Comparison of ENCODE assay signal across 8 cellular contexts in genomic region chr1:51236548-51237312, GRCh38. TPM values are rescaled to one million over a fixed set of nuclear protein-coding genes. Genes with fewer than 3 reads are reported as not detected.
A peak's percentile ranks its signal among the peaks of the same experiment; 100 is the strongest.
DNase-seq lines count a peak whose midpoint lies in the region; TF ChIP-seq lines count a peak whose summit lies in the region.

No MANE protein-coding gene starts in this region.

- TF ChIP-seq CTCF in BJ (IDR thresholded peaks at IDR 0.05; ENCODE audit: insufficient read depth, low read depth, low read length) (no peak), GM20000 (IDR thresholded peaks at IDR 0.05; ENCODE audit: extremely low read depth, missing control alignments) (no peak), astrocyte of the spinal cord (IDR thresholded peaks at IDR 0.05; ENCODE audit: low read depth, low read length) (no peak)

- POLR2A ChIA-PET in BJ (lab: Charles Lee): no interaction called here

- no peaks in the 10 kb centered on the region for H3K36me3 ChIP-seq in BJ (ENCODE audit: control insufficient read depth, insufficient read depth, low read length)

- DNase-seq in BJ (ENCODE audit: low read depth): no peak
- DNase-seq in GM20000 (ENCODE audit: low spot score): peak; percentile 43
- DNase-seq in HT1080 (ENCODE audit: low read depth): peak; percentile 32
- peak; percentile 29 for DNase-seq in SW480 (ENCODE audit: low spot score)
- peak; percentile 51 for DNase-seq in astrocyte of the spinal cord (ENCODE audit: low read depth, low spot score)
- DNase-seq in skeletal muscle cell (ENCODE audit: low read depth): no peak
- DNase-seq in NOMO-1 treated with dmso at 0.1 percent for 144 hours (lab: John Stamatoyannopoulos, UW; ENCODE audit: unreplicated experiment): no peak

- H3K4me3 ChIP-seq in BJ (ENCODE audit: low read depth, low read length) (peak overlapping the region; percentile 69), astrocyte of the spinal cord (ENCODE audit: low read depth, low read length) (peak overlapping the region; percentile 92), iPS-11a (ENCODE audit: low read depth, low read length) (peak overlapping the region; percentile 93), skeletal muscle cell (ENCODE audit: low read depth, low read length) (peak overlapping the region; percentile 68)

- CTCF ChIA-PET in BJ (lab: Yijun Ruan, JAX): interaction anchor here (0.8 to 2.3 kb wide), 5 partner anchors 10 to 60 kb away, joined by 3 to 8 read pairs (median 6); no protein-coding TSS in a partner anchor

- in situ Hi-C loops in astrocyte of the spinal cord (cut with HindIII; ENCODE audit: low sequenced_read_pairs): no loop called here

- H3K27me3 ChIP-seq in BJ (ENCODE audit: control insufficient read depth, insufficient read depth, low read length): no peaks in the 10 kb centered on the region

RNA-seq across cellular contexts. Expression of gene RNF11, which starts 0.7 kb away (rescaled TPM):
- polyA plus RNA-seq in BJ (2011; rRNA removed): 81.5 and 145 TPM in 2 replicates
- polyA minus RNA-seq in BJ (2011; rRNA and poly(A)+ RNA removed): 47.7 and 53.3 TPM in 2 replicates
- total RNA-seq in HT1080 (2014; rRNA removed; shearing (Covaris generic)): 114 and 142 TPM in 2 replicates
- 77.7 and 109 TPM in 2 replicates for polyA plus RNA-seq in HT1080 (2015; cell fraction: cytosol; rRNA removed)
- 22.4 and 28.1 TPM in 2 replicates for polyA plus RNA-seq in HT1080 (2015; cell fraction: nucleus; rRNA removed)

Comparison
In these comparisons a context has a peak if more than half of its experiments do, and no peak if none do; other contexts are left out.
1. DNase-seq: peak in GM20000 (single experiment), HT1080 (single experiment), SW480 (single experiment) and astrocyte of the spinal cord (single experiment); none in BJ (single experiment), skeletal muscle cell (single experiment) and NOMO-1 treated with dmso at 0.1 percent for 144 hours (single experiment).
2. Peak in every context shown above with its lines, with median percentiles within 50 percentile points of each other: H3K4me3 ChIP-seq.